18 cellular contexts compared by ENCODE assay signal in the genomic region with DNA sequence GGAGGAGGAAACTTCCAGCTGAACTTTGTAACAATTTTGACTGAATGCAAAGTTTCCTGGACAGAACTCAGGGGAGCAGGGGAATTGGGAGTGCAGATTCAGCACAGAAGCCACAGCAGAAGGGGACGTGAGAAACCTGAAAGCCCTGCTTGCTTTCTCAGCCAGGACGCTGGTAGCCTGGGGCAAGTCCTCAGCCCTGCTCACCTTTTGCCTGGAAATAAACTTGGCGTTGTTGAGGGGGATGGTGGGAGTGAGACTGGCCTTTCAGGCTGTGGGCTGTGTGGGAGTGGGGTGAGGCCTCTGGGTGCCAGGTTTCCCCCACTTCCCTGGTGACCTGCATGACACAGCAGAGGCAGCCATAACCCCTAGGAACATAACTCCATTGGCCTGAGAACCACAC.
"Had no signal": no experiment of that assay in that cellular context is flagged by ENCODE, and none has a peak within 500 bp of the region (broad histone marks: within the 10 kb centered on the region; RNA-seq: fewer than 3 reads in every experiment).

No MANE protein-coding gene starts in this region.

- H2AFZ ChIP-seq: hepatocyte had no signal

- H3K79me2 ChIP-seq: hepatocyte had no signal

- H3K36me3 ChIP-seq: spleen, stomach, upper lobe of left lung, vagina had no signal

- H3K9me3 ChIP-seq: vagina had no signal

- ATAC-seq: left colon; naive thymus-derived CD4-positive, alpha-beta T cell; sciatic nerve had no signal

- H3K4me2 ChIP-seq: hepatocyte had no signal

- H3K27ac ChIP-seq: coronary artery, dorsolateral prefrontal cortex, hepatocyte, spleen, stomach, upper lobe of left lung, vagina had no signal

- H3K27me3 ChIP-seq: hepatocyte, spleen, stomach, upper lobe of left lung, vagina had no signal

- H3K4me3 ChIP-seq: coronary artery, dorsolateral prefrontal cortex, hepatocyte, spleen, stomach, upper lobe of left lung, vagina had no signal

- DNase-seq: dorsolateral prefrontal cortex; effector CD8-positive, alpha-beta T cell; foreskin melanocyte; head of caudate nucleus; left colon; mesendoderm; naive thymus-derived CD4-positive, alpha-beta T cell; spleen; stimulated activated CD4-positive, alpha-beta T cell treated with anti-CD3 and anti-CD28 coated beads, Interleukin-15, amount 100 ng/mL, for 24 hours; stimulated activated CD4-positive, alpha-beta T cell treated with anti-CD3 and anti-CD28 coated beads, Interleukin-1b, Interleukin-23, amount 100 ng/mL, for 48 hours; stimulated activated CD4-positive, alpha-beta T cell treated with anti-CD3 and anti-CD28 coated beads, Interleukin-4, amount 100 ng/mL, for 4 hours; stimulated activated naive CD4-positive, alpha-beta T cell; stomach; upper lobe of left lung had no signal

- H3K4me1 ChIP-seq: spleen, stomach, upper lobe of left lung, vagina had no signal
